In genomic region chr2:169824373-169825333, GRCh38 we compare ENCODE assay signal across 8 cellular contexts. TPM values are rescaled to one million over a fixed set of nuclear protein-coding genes. Genes with fewer than 3 reads are reported as not detected.
DNase-seq lines count a peak whose midpoint lies in the region; ATAC-seq, FAIRE-seq and TF ChIP-seq lines count a peak whose summit lies in the region.

METTL5 (minus strand) TSS chr2:169824905; CDS start chr2:169824597, 308 bp downstream.

- BruUV-seq in OCI-LY7 (replicated peaks; lab: Mats Ljungman, UMichigan): TSS peak; percentile 75

- no peaks in the 10 kb centered on the region for H3K9me2 ChIP-seq in OCI-LY7 (ENCODE audit: insufficient read depth, low read length)

- peak within 1 kb of the TSS; percentile 59 for H3K27ac ChIP-seq in HUES6 (ENCODE audit: low read depth, low read length)
- H3K27ac ChIP-seq in OCI-LY7 (ENCODE audit: low read depth, low read length, poor library complexity, severe bottlenecking): peak within 1 kb of the TSS; percentile 24
- peak within 1 kb of the TSS; percentile 86 for H3K27ac ChIP-seq in epithelial cell of prostate

- H2AFZ ChIP-seq in OCI-LY7 (ENCODE audit: low read length): peak within 1 kb of the TSS; percentile 56

- intact Hi-C loops in OCI-LY7 (cut with micrococcal nuclease; ENCODE audit: unreplicated experiment): loop anchor here (1.0 to 2.0 kb wide), 2 partner anchors 26 to 104 kb away; partner anchors contain the start of gene SSB

- peaks cover 43% of the 10 kb centered on the region for H3K79me2 ChIP-seq in OCI-LY7 (ENCODE audit: insufficient read depth, low read depth, low read length)

- H3K4me1 ChIP-seq in HUES6 (ENCODE audit: control insufficient read depth, insufficient read depth, low read length): peaks cover 11% of the 10 kb centered on the region
- H3K4me1 ChIP-seq in OCI-LY7 (ENCODE audit: insufficient read depth, low read length, poor library complexity, severe bottlenecking): peaks cover 38% of the 10 kb centered on the region
- H3K4me1 ChIP-seq in mononuclear cell (ENCODE audit: insufficient read depth, low read length): peaks cover 42% of the 10 kb centered on the region

- H3K9me3 ChIP-seq in HUES6 (ENCODE audit: control insufficient read depth, insufficient read depth, low read depth, low read length) (no peaks in the 10 kb centered on the region), OCI-LY7 (ENCODE audit: low read length) (no peaks in the 10 kb centered on the region), mononuclear cell (ENCODE audit: low read depth, low read length) (no peaks in the 10 kb centered on the region)

- CTCF ChIA-PET in OCI-LY7 (lab: Charles Lee; ENCODE audit: unreplicated experiment): interaction anchor here (0.6 to 0.9 kb wide), 2 partner anchors 9 to 104 kb away, joined by 3 to 4 read pairs; no protein-coding TSS in a partner anchor

- H3K9ac ChIP-seq in HUES6 (ENCODE audit: low read length): peak within 1 kb of the TSS; percentile 84

- H3K27me3 ChIP-seq in HUES6 (ENCODE audit: control insufficient read depth, insufficient read depth, low read length): no peaks in the 10 kb centered on the region
- H3K27me3 ChIP-seq in mononuclear cell (ENCODE audit: insufficient read depth, low read length): no peaks in the 10 kb centered on the region

- H3K4me2 ChIP-seq in OCI-LY7 (ENCODE audit: low read length): peak within 1 kb of the TSS; percentile 92

- peak within 1 kb of the TSS; percentile 87 for H3K4me3 ChIP-seq in HUES6 (ENCODE audit: low read depth, low read length)
- peak within 1 kb of the TSS; percentile 74 for H3K4me3 ChIP-seq in OCI-LY7 (ENCODE audit: low read depth, low read length, poor library complexity, severe bottlenecking)
- H3K4me3 ChIP-seq in mononuclear cell (ENCODE audit: low read length): peak within 1 kb of the TSS; percentile 84

- ATAC-seq in GM21423 (IDR thresholded peaks at IDR 0.05; ENCODE audit: unreplicated experiment): peak; percentile 64

- POLR2A ChIA-PET in OCI-LY7 (lab: Charles Lee): interaction anchor here (1.0 to 2.6 kb wide), 3 partner anchors 9 to 21 kb away, joined by 3 to 13 read pairs (median 4); no protein-coding TSS in a partner anchor

- H3K36me3 ChIP-seq in HUES6 (ENCODE audit: control insufficient read depth, insufficient read depth, low read length) (peaks cover 28% of the 10 kb centered on the region), OCI-LY7 (ENCODE audit: insufficient read depth, low read length) (peaks cover 30% of the 10 kb centered on the region)

- DNase-seq in D721Med (ENCODE audit: insufficient read length, low spot score): peak; percentile 77
- DNase-seq in OCI-LY7 (ENCODE audit: low spot score): peak; percentile 85
- DNase-seq in activated T-cell treated with anti-CD3 and anti-CD28 coated beads for 4 hours: peak; percentile 68
- no peak for DNase-seq in epithelial cell of prostate (ENCODE audit: low read depth, low spot score)
- DNase-seq in stimulated activated CD8-positive, alpha-beta memory T cell treated with anti-CD3 and anti-CD28 coated beads, Interleukin-4, amount 100 ng/mL, for 24 hours (ENCODE audit: low read depth): peak; percentile 72

- 0 out of 2 replicates have a peak, but pooled peaks cover 7% of the 10 kb centered on the region for H4K20me1 ChIP-seq in OCI-LY7 (ENCODE audit: insufficient read depth, low read length)

- TF ChIP-seq CTCF in D721Med (IDR thresholded peaks at IDR 0.05; ENCODE audit: insufficient read depth, missing control alignments) (peak; percentile 93), OCI-LY7 (conservative IDR thresholded peaks at IDR 0.05; ENCODE audit: low read length) (peak; percentile 95)

- FAIRE-seq in D721Med (lab: Jason Lieb, UNC): no peak

RNA-seq across cellular contexts. Expression of gene METTL5, which starts in this region (rescaled TPM):
- total RNA-seq in OCI-LY7 (2014; rRNA removed; shearing (Covaris generic)): 52.3 and 56.7 TPM in 2 replicates
- total RNA-seq in OCI-LY7 (2022) (82.2 and 87.3 TPM in 2 replicates), mononuclear cell (30.1 TPM)

Comparison
In these comparisons a context has a peak if more than half of its experiments do, and no peak if none do; other contexts are left out.
1. H3K27ac ChIP-seq: peak in every context shown above with its lines; median percentile 86 in epithelial cell of prostate; 59 in HUES6; 24 in OCI-LY7.